ENCODE assay signal across 8 cellular contexts in the genomic region with DNA sequence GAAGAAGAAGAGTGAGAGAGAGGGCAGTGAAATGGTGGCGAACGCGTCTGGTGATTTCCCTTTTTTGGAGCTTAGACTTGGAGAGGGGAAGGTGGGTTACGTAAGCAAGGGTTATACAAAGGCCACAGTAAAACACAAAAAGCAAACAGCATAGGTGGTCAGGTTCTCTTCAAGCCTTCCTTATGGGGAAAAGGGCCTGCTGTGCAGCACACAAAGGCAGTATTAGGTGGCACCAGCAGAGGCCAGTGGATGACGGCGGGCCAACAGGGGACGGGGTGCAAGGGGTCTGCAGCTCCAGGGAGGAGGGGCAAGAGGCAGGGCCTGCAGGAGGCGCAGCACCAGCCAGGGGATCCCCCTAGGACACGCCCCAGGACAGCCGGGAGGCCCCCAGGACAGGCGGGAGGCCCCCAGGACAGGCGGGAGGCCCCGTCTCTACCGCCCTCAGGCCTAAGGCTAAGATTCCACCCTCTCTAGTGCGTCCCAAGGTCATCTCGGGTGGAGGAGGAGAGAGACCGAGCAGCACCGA. TPM values are rescaled to one million over a fixed set of nuclear protein-coding genes. Genes with fewer than 3 reads are reported as not detected.
DNase-seq lines count a peak whose midpoint lies in the region; ATAC-seq lines count a peak whose summit lies in the region.

No MANE protein-coding gene starts in this region.

- H4K20me1 ChIP-seq in GM23248 (ENCODE audit: insufficient read depth) = no peaks in the 10 kb centered on the region

- H3K9me3 Mint-ChIP-seq in CD4-positive, alpha-beta memory T cell = peaks cover 0 to 2% (median 0%) of the 10 kb centered on the region in 8 donors
- no peaks in the 10 kb centered on the region for H3K9me3 Mint-ChIP-seq in activated CD8-positive, alpha-beta T cell treated with anti-CD3 and anti-CD28 coated beads, Interleukin-2, amount 10 ng/mL, durations not matched to agents 7 days and 5 days (ENCODE audit: insufficient read depth)

- no peaks in the 10 kb centered on the region for H3K9me3 ChIP-seq in CD4-positive, alpha-beta memory T cell (ENCODE audit: control insufficient read depth in 1 of 2, low read length in 2 of 2)
- no peaks in the 10 kb centered on the region for H3K9me3 ChIP-seq in GM23248 (ENCODE audit: low read depth)

- POLR2A ChIA-PET in CD4-positive, alpha-beta memory T cell (lab: Charles Lee; ENCODE audit: partially characterized antibody) = no interaction called here
- POLR2A ChIA-PET in activated CD8-positive, alpha-beta T cell treated with anti-CD3 and anti-CD28 coated beads, Interleukin-2, amount 10 ng/mL, durations not matched to agents 7 days and 5 days (lab: Charles Lee) = interaction anchor here (0.9 kb wide), 1 partner anchor 12 kb away, joined by 3 read pairs; no protein-coding TSS in a partner anchor

- in situ Hi-C loops in GM23248 (cut with MboI) = no loop called here

- H3K27me3 ChIP-seq in CD4-positive, alpha-beta memory T cell (ENCODE audit: insufficient read depth, low read length) = peaks cover 31% of the 10 kb centered on the region
- no peaks in the 10 kb centered on the region for H3K27me3 ChIP-seq in GM23248 (replicated peaks; ENCODE audit: insufficient read depth)

- peaks cover 0 to 7% (median 3%) of the 10 kb centered on the region in 4 donors for H3K4me1 Mint-ChIP-seq in CD4-positive, alpha-beta memory T cell
- peaks cover 10% of the 10 kb centered on the region for H3K4me1 Mint-ChIP-seq in activated CD8-positive, alpha-beta T cell treated with anti-CD3 and anti-CD28 coated beads, Interleukin-2, amount 10 ng/mL, durations not matched to agents 7 days and 5 days (ENCODE audit: low read depth)

- H3K27me3 Mint-ChIP-seq in CD4-positive, alpha-beta memory T cell = peaks cover 33 to 35% of the 10 kb centered on the region in 2 donors
- peaks cover 51% of the 10 kb centered on the region for H3K27me3 Mint-ChIP-seq in activated CD8-positive, alpha-beta T cell treated with anti-CD3 and anti-CD28 coated beads, Interleukin-2, amount 10 ng/mL, durations not matched to agents 7 days and 5 days (ENCODE audit: low read depth)

- H3K4me3 Mint-ChIP-seq in CD4-positive, alpha-beta memory T cell = peak overlapping the region; percentile 7 to 79 (median 65)
- H3K4me3 Mint-ChIP-seq in activated CD8-positive, alpha-beta T cell treated with anti-CD3 and anti-CD28 coated beads, Interleukin-2, amount 10 ng/mL, durations not matched to agents 7 days and 5 days = peak overlapping the region; percentile 38

- no peak for DNase-seq in CD4-positive, alpha-beta memory T cell
- no peak for DNase-seq in GM23248
- DNase-seq in activated CD8-positive, alpha-beta T cell treated with anti-CD3 and anti-CD28 coated beads, Interleukin-2, amount 10 ng/mL, durations not matched to agents 7 days and 5 days = no peak
- no peak for DNase-seq in skeletal muscle cell (ENCODE audit: low read depth)

- H3K27ac ChIP-seq in CD4-positive, alpha-beta memory T cell (ENCODE audit: low read depth, low read length) = no peak overlapping the region
- no peak overlapping the region for H3K27ac ChIP-seq in GM23248

- H3K4me3 ChIP-seq in CD4-positive, alpha-beta memory T cell (ENCODE audit: low read length in 2 of 2) = peak overlapping the region in 1 of 2 donors; percentile 3
- H3K4me3 ChIP-seq in GM23248 (peak overlapping the region; percentile 68), iPS-11a (ENCODE audit: low read depth, low read length) (peak overlapping the region; percentile 51), skeletal muscle cell (ENCODE audit: low read depth, low read length) (peak overlapping the region; percentile 50)

- H3K27ac Mint-ChIP-seq in CD4-positive, alpha-beta memory T cell = peak overlapping the region in 1 of 7 donors; percentile 1
- no peak overlapping the region for H3K27ac Mint-ChIP-seq in activated CD8-positive, alpha-beta T cell treated with anti-CD3 and anti-CD28 coated beads, Interleukin-2, amount 10 ng/mL, durations not matched to agents 7 days and 5 days

- peak overlapping the region; percentile 86 for H2AFZ ChIP-seq in GM23248

- H3K9ac ChIP-seq in GM23248 = peak overlapping the region; percentile 52

- H3F3A ChIP-seq in GM23248 (ENCODE audit: insufficient read depth) = no peaks in the 10 kb centered on the region

- peaks cover 11% of the 10 kb centered on the region for H3K4me1 ChIP-seq in CD4-positive, alpha-beta memory T cell (ENCODE audit: insufficient read depth, low read length)
- no peaks in the 10 kb centered on the region; the same call in 1 of the 2 replicates for H3K4me1 ChIP-seq in GM23248 (ENCODE audit: insufficient read depth)

- ATAC-seq in activated CD8-positive, alpha-beta T cell treated with anti-CD3 and anti-CD28 coated beads, Interleukin-2, amount 10 ng/mL, durations not matched to agents 7 days and 5 days = peak; percentile 18
- no peak for ATAC-seq in GM21515 (IDR thresholded peaks at IDR 0.05; ENCODE audit: unreplicated experiment)
- no peak for ATAC-seq in HG02840 (IDR thresholded peaks at IDR 0.05; ENCODE audit: low FRiP score, unreplicated experiment)
- ATAC-seq in HG02970 (IDR thresholded peaks at IDR 0.05; ENCODE audit: low FRiP score, unreplicated experiment) = no peak

- 75 to 79% methylated on average over 18 of the region's 18 CpGs for WGBS in GM23248 (ENCODE audit: low coverage in 1 of 2, low lambda C conversion rate in 2 of 2, missing lambda C conversion rate in 2 of 2), 2 experiments

- CTCF ChIA-PET in CD4-positive, alpha-beta memory T cell (lab: Charles Lee; ENCODE audit: partially characterized antibody) = interaction anchor here (0.5 to 1.3 kb wide), 4 partner anchors 10 to 274 kb away, joined by 3 to 5 read pairs (median 4); no protein-coding TSS in a partner anchor
- CTCF ChIA-PET in activated CD8-positive, alpha-beta T cell treated with anti-CD3 and anti-CD28 coated beads, Interleukin-2, amount 10 ng/mL, durations not matched to agents 7 days and 5 days (lab: Charles Lee) = interaction anchor here (1.0 to 1.1 kb wide), 2 partner anchors 27 to 120 kb away, joined by 3 to 5 read pairs; no protein-coding TSS in a partner anchor

- no peaks in the 10 kb centered on the region for H3K36me3 Mint-ChIP-seq in CD4-positive, alpha-beta memory T cell
- no peaks in the 10 kb centered on the region for H3K36me3 Mint-ChIP-seq in activated CD8-positive, alpha-beta T cell treated with anti-CD3 and anti-CD28 coated beads, Interleukin-2, amount 10 ng/mL, durations not matched to agents 7 days and 5 days (ENCODE audit: low read depth)

- H3K4me2 ChIP-seq in GM23248 (ENCODE audit: unreplicated experiment) = peak overlapping the region; percentile 80

- H3K36me3 ChIP-seq in CD4-positive, alpha-beta memory T cell (ENCODE audit: insufficient read depth, low read length) = no peaks in the 10 kb centered on the region
- H3K36me3 ChIP-seq in GM23248 (ENCODE audit: low read depth) = no peaks in the 10 kb centered on the region

- H3K79me2 ChIP-seq in GM23248 (ENCODE audit: insufficient read depth) = no peaks in the 10 kb centered on the region

- intact Hi-C loops in CD4-positive, alpha-beta memory T cell (cut with micrococcal nuclease) = no loop called here

- H3K9me2 ChIP-seq in GM23248 (ENCODE audit: insufficient read depth) = no peaks in the 10 kb centered on the region

RNA-seq across cellular contexts. Expression of a gene that starts 32.6 kb away (rescaled TPM):
- 10 to 100 TPM; 62.9 to 64.5 TPM for total RNA-seq in CD4-positive, alpha-beta memory T cell
- polyA plus RNA-seq in CD4-positive, alpha-beta memory T cell = 10 to 100 TPM; 14.0 to 21.9 TPM
- 28.7 and 43.6 TPM in 2 replicates for total RNA-seq in GM23248 (2014; rRNA removed; shearing (Covaris generic))
- 24.6 and 28.1 TPM in 2 replicates for polyA plus RNA-seq in GM23248 (2016; fragmentation: Nextera tagmentation; extraction: Ambion mirVana)
- total RNA-seq in activated CD8-positive, alpha-beta T cell treated with anti-CD3 and anti-CD28 coated beads, Interleukin-2, amount 10 ng/mL, durations not matched to agents 7 days and 5 days = 10 to 100 TPM; 34.6 to 35.0 TPM

RNA-seq across cellular contexts. Expression of a gene that starts 43.8 kb away (rescaled TPM):
- not detected for total RNA-seq in CD4-positive, alpha-beta memory T cell
- 1 to 10 TPM in 1 of 2 donors, under 1 TPM in 1; 0.91 to 1.3 TPM for polyA plus RNA-seq in CD4-positive, alpha-beta memory T cell
- 8.9 and 9.2 TPM in 2 replicates for total RNA-seq in GM23248 (2014; rRNA removed; shearing (Covaris generic))
- polyA plus RNA-seq in GM23248 (2016; fragmentation: Nextera tagmentation; extraction: Ambion mirVana) = 8.0 and 8.9 TPM in 2 replicates
- total RNA-seq in activated CD8-positive, alpha-beta T cell treated with anti-CD3 and anti-CD28 coated beads, Interleukin-2, amount 10 ng/mL, durations not matched to agents 7 days and 5 days = not detected
